Comparison of ENCODE assay signal across 33 cellular contexts in the genomic region with DNA sequence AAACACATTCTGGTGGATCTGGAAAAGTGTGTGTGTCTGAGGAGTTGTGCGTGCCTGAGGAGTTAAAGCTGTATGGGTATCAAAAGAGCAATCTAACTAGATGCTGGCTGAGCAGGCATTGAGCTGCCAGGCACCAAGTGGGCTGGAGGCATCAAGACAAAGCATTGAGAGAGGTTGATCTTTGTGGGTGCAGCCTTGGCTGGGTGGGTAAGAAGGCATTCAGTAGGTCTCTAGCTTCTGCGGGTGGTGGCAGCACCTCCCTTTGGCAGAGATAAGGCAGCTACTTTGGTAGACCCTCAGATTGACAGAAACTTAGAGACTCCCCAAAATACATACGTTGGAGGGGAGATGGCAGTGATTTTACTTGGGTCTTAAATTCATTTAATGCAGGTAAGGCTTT. TPM values are rescaled to one million over a fixed set of nuclear protein-coding genes. Genes with fewer than 3 reads are reported as not detected.
"Had no signal": no experiment of that assay in that cellular context is flagged by ENCODE, and none has a peak within 500 bp of the region (broad histone marks: within the 10 kb centered on the region; RNA-seq: fewer than 3 reads in every experiment).

No MANE protein-coding gene starts in this region.

- H3K4me2 ChIP-seq: SK-N-SH had no signal

- H3K36me3 Mint-ChIP-seq: naive thymus-derived CD8-positive, alpha-beta T cell; WTC11 had no signal

- H3K4me1 Mint-ChIP-seq: central memory CD8-positive, alpha-beta T cell had no signal

- ATAC-seq: heart left ventricle; left colon; naive thymus-derived CD8-positive, alpha-beta T cell; sciatic nerve; WTC11 had no signal

- H3K27me3 ChIP-seq: heart left ventricle, ovary, suprapubic skin, tibial artery had no signal

- H3K9ac ChIP-seq: SK-N-SH had no signal

- H3K36me3 ChIP-seq: heart left ventricle, ovary, suprapubic skin, tibial artery had no signal

- H3K9me2 ChIP-seq: SK-N-SH had no signal

- H3K27ac ChIP-seq: skin epidermis, suprapubic skin, tibial artery had no signal

- H3K4me3 Mint-ChIP-seq: activated CD4-positive, alpha-beta T cell treated with anti-CD3 and anti-CD28 coated beads, Interleukin-2, amount 10 ng/mL, durations not matched to agents 7 days and 5 days; central memory CD8-positive, alpha-beta T cell; WTC11 had no signal

- H3K27ac Mint-ChIP-seq: activated CD4-positive, alpha-beta T cell treated with anti-CD3 and anti-CD28 coated beads, Interleukin-2, amount 10 ng/mL, durations not matched to agents 7 days and 5 days; dendritic cell treated with granulocyte-macrophage colony-stimulating factor and Interleukin-4, amounts not matched to agents 40 ng/mL and 50 ng/mL, for 4 days; WTC11 had no signal

- H3K9me3 Mint-ChIP-seq: activated CD4-positive, alpha-beta T cell treated with anti-CD3 and anti-CD28 coated beads, Interleukin-2, amount 10 ng/mL, durations not matched to agents 7 days and 5 days; central memory CD8-positive, alpha-beta T cell; dendritic cell treated with granulocyte-macrophage colony-stimulating factor and Interleukin-4, amounts not matched to agents 40 ng/mL and 50 ng/mL, for 4 days; immature natural killer cell; naive thymus-derived CD8-positive, alpha-beta T cell; WTC11 had no signal

- H3K4me3 ChIP-seq: heart left ventricle, ovary, skin epidermis, suprapubic skin, tibial artery had no signal

- DNase-seq: activated CD4-positive, alpha-beta T cell treated with anti-CD3 and anti-CD28 coated beads for 1 hour; activated CD4-positive, alpha-beta T cell treated with anti-CD3 and anti-CD28 coated beads, Interleukin-2, amount 10 ng/mL, durations not matched to agents 7 days and 5 days; activated gamma-delta T cell treated with Interleukin-2 at 50 U/mL for 16 hours; activated naive CD4-positive, alpha-beta T cell treated with anti-CD3 and anti-CD28 coated beads, Interleukin-2, amount 50 U/mL, for 16 hours; anterior cingulate cortex; effector CD4-positive, alpha-beta T cell; erythroblast; heart left ventricle; hypothalamus; immature natural killer cell; kidney; left colon; midbrain; naive thymus-derived CD8-positive, alpha-beta T cell; SK-N-SH; stimulated activated CD4-positive, alpha-beta T cell treated with anti-CD3 and anti-CD28 coated beads, Interleukin-12 subunit alpha, Interleukin-12 subunit beta, amount 100 ng/mL, for 4 hours; stimulated activated CD4-positive, alpha-beta T cell treated with anti-CD3 and anti-CD28 coated beads, Interleukin-4, amount 100 ng/mL, for 1 hour; SW 1271; tibial artery had no signal

- H3K27me3 Mint-ChIP-seq: progenitor cell of endocrine pancreas had no signal

- H3K9me3 ChIP-seq: heart left ventricle, ovary, SK-N-SH, suprapubic skin, tibial artery had no signal

RNA-seq across cellular contexts. Expression of gene TMEM212, which starts 15.8 kb away (rescaled TPM):
- total RNA-seq: activated CD4-positive, alpha-beta T cell treated with anti-CD3 and anti-CD28 coated beads, Interleukin-2, amount 10 ng/mL, durations not matched to agents 7 days and 5 days; bronchial epithelial cell; fibroblast of lung; fibroblast of villous mesenchyme; heart left ventricle; kidney; left colon; lower leg skin; naive thymus-derived CD8-positive, alpha-beta T cell; progenitor cell of endocrine pancreas; renal cortical epithelial cell; sciatic nerve; suprapubic skin; ureter; WTC11 had no signal
